Comparison of ENCODE assay signal across 13 cellular contexts in genomic region chr14:63926641-63927040, GRCh38.
A peak's percentile ranks its signal among the peaks of the same experiment; 100 is the strongest.
DNase-seq lines count a peak whose midpoint lies in the region; ATAC-seq and TF ChIP-seq lines count a peak whose summit lies in the region.
"Had no signal": no experiment of that assay in that cellular context is flagged by ENCODE, and none has a peak within 500 bp of the region (broad histone marks: within the 10 kb centered on the region; RNA-seq: fewer than 3 reads in every experiment).

No MANE protein-coding gene starts in this region.

- no peak for ATAC-seq in natural killer cell

- H3K36me3 Mint-ChIP-seq in activated naive CD4-positive, alpha-beta T cell treated with anti-CD3 and anti-CD28 coated beads, Interleukin-2, amount 50 U/mL, for 24 hours = peaks cover 26% of the 10 kb centered on the region
- H3K36me3 Mint-ChIP-seq in CD4-positive, alpha-beta memory T cell = peaks cover 35 to 42% of the 10 kb centered on the region in 2 donors
- no peaks in the 10 kb centered on the region for H3K36me3 Mint-ChIP-seq in natural killer cell
- peaks cover 33% of the 10 kb centered on the region for H3K36me3 Mint-ChIP-seq in activated CD4-positive, alpha-beta T cell treated with anti-CD3 and anti-CD28 coated beads, Interleukin-2, amount 10 ng/mL, durations not matched to agents 24 days and 14 days (ENCODE audit: low read depth)

- no peaks in the 10 kb centered on the region for H3K9me3 Mint-ChIP-seq in activated naive CD4-positive, alpha-beta T cell treated with anti-CD3 and anti-CD28 coated beads, Interleukin-2, amount 50 U/mL, for 24 hours
- H3K9me3 Mint-ChIP-seq in CD4-positive, alpha-beta memory T cell = peaks cover 0 to 7% (median 0%) of the 10 kb centered on the region in 8 donors
- H3K9me3 Mint-ChIP-seq in natural killer cell = no peaks in the 10 kb centered on the region
- peaks cover 8% of the 10 kb centered on the region for H3K9me3 Mint-ChIP-seq in activated CD4-positive, alpha-beta T cell treated with anti-CD3 and anti-CD28 coated beads, Interleukin-2, amount 10 ng/mL, durations not matched to agents 24 days and 14 days
- H3K9me3 Mint-ChIP-seq: H9 had no signal

- H3K36me3 ChIP-seq in CD4-positive, alpha-beta memory T cell (ENCODE audit: insufficient read depth, low read length) = peaks cover 2% of the 10 kb centered on the region
- H3K36me3 ChIP-seq in HEK293 (ENCODE audit: control insufficient read depth in 2 of 2, insufficient read depth in 1 of 2, low read length in 2 of 2) = no peaks in the 10 kb centered on the region; a peak in 1 of 3 replicates

- intact Hi-C loops in CD4-positive, alpha-beta memory T cell (cut with micrococcal nuclease) = no loop called here
- intact Hi-C loops in natural killer cell (cut with micrococcal nuclease) = no loop called here
- intact Hi-C loops in activated CD4-positive, alpha-beta T cell treated with anti-CD3 and anti-CD28 coated beads, Interleukin-2, amount 10 ng/mL, durations not matched to agents 24 days and 14 days (cut with micrococcal nuclease) = no loop called here

- CTCF ChIA-PET in CD4-positive, alpha-beta memory T cell (lab: Charles Lee; ENCODE audit: partially characterized antibody) = interaction anchor here (0.6 to 1.4 kb wide), 3 partner anchors 17 to 74 kb away, joined by 3 read pairs; partner anchors contain the start of gene SYNE2
- CTCF ChIA-PET in HEK293 (lab: Yijun Ruan, JAX) = interaction anchor here (0.7 kb wide), 1 partner anchor 408 kb away, joined by 4 read pairs; no protein-coding TSS in a partner anchor

- POLR2A ChIA-PET in CD4-positive, alpha-beta memory T cell (lab: Charles Lee; ENCODE audit: partially characterized antibody) = interaction anchor here (0.7 to 1.1 kb wide), 2 partner anchors 19 to 73 kb away, joined by 3 read pairs; no protein-coding TSS in a partner anchor
- POLR2A ChIA-PET in HEK293 (lab: Yijun Ruan, JAX) = no interaction called here

- peaks cover 20% of the 10 kb centered on the region for H3K4me1 ChIP-seq in CD4-positive, alpha-beta memory T cell (ENCODE audit: insufficient read depth, low read length)
- peaks cover 5% of the 10 kb centered on the region; the same call in 1 of the 2 replicates for H3K4me1 ChIP-seq in HEK293 (ENCODE audit: control insufficient read depth, insufficient read depth, low read length)
- H3K4me1 ChIP-seq: BLaER1 treated with 17β-estradiol and CSF1 and Interleukin-3, amounts not matched to agents 10 nM and 100 nM had no signal

- no peak for TF ChIP-seq CTCF in HEK293 (tag by site-specific recombination; IDR thresholded peaks at IDR 0.05)
- no peak for TF ChIP-seq CTCF in natural killer cell (IDR thresholded peaks at IDR 0.05)

- no peak for DNase-seq in activated naive CD4-positive, alpha-beta T cell treated with Interleukin-2 at 50 U/mL for 16 hours
- no peak for DNase-seq in CD4-positive, alpha-beta memory T cell
- DNase-seq in natural killer cell (no peak), hepatic stellate cell (ENCODE audit: low spot score) (no peak), hippocampal formation (lab: John Stamatoyannopoulos, UW) (no peak)
- no peak for DNase-seq in activated CD4-positive, alpha-beta T cell treated with anti-CD3 and anti-CD28 coated beads, Interleukin-2, amount 10 ng/mL, durations not matched to agents 24 days and 14 days
- DNase-seq: CD8-positive, alpha-beta memory T cell; COR-L47; H9 had no signal

- peaks cover 25% of the 10 kb centered on the region for H3K4me1 Mint-ChIP-seq in activated naive CD4-positive, alpha-beta T cell treated with anti-CD3 and anti-CD28 coated beads, Interleukin-2, amount 50 U/mL, for 24 hours
- peaks cover 21 to 43% (median 36%) of the 10 kb centered on the region in 4 donors for H3K4me1 Mint-ChIP-seq in CD4-positive, alpha-beta memory T cell
- H3K4me1 Mint-ChIP-seq in natural killer cell = peaks cover 36 to 39% of the 10 kb centered on the region in 2 donors
- no peaks in the 10 kb centered on the region for H3K4me1 Mint-ChIP-seq in activated CD4-positive, alpha-beta T cell treated with anti-CD3 and anti-CD28 coated beads, Interleukin-2, amount 10 ng/mL, durations not matched to agents 24 days and 14 days
- H3K4me1 Mint-ChIP-seq: B cell had no signal

- no peaks in the 10 kb centered on the region for H3K9me3 ChIP-seq in CD4-positive, alpha-beta memory T cell (ENCODE audit: control insufficient read depth in 1 of 2, low read length in 2 of 2)
- H3K9me3 ChIP-seq in HEK293 (ENCODE audit: control insufficient read depth, insufficient read depth, low read depth, low read length) = no peaks in the 10 kb centered on the region; the same call in 1 of the 2 replicates

- H3K4me3 Mint-ChIP-seq in activated naive CD4-positive, alpha-beta T cell treated with anti-CD3 and anti-CD28 coated beads, Interleukin-2, amount 50 U/mL, for 24 hours = no peak overlapping the region
- peak overlapping the region in 1 of 8 donors; percentile 35 for H3K4me3 Mint-ChIP-seq in CD4-positive, alpha-beta memory T cell
- H3K4me3 Mint-ChIP-seq in natural killer cell = no peak overlapping the region
- H3K4me3 Mint-ChIP-seq in activated CD4-positive, alpha-beta T cell treated with anti-CD3 and anti-CD28 coated beads, Interleukin-2, amount 10 ng/mL, durations not matched to agents 24 days and 14 days = no peak overlapping the region
- H3K4me3 Mint-ChIP-seq: B cell, H9 had no signal

- peak overlapping the region; percentile 39 for H3K27ac Mint-ChIP-seq in activated naive CD4-positive, alpha-beta T cell treated with anti-CD3 and anti-CD28 coated beads, Interleukin-2, amount 50 U/mL, for 24 hours
- peak overlapping the region in 5 of 7 donors; percentile 5 to 57 (median 31) for H3K27ac Mint-ChIP-seq in CD4-positive, alpha-beta memory T cell
- H3K27ac Mint-ChIP-seq in natural killer cell = peak overlapping the region; percentile 26 to 72
- no peak overlapping the region for H3K27ac Mint-ChIP-seq in activated CD4-positive, alpha-beta T cell treated with anti-CD3 and anti-CD28 coated beads, Interleukin-2, amount 10 ng/mL, durations not matched to agents 24 days and 14 days
- H3K27ac Mint-ChIP-seq: B cell had no signal

- H3K27ac ChIP-seq in CD4-positive, alpha-beta memory T cell (ENCODE audit: low read depth, low read length) = no peak overlapping the region
- H3K27ac ChIP-seq in HEK293 (ENCODE audit: extremely low read depth, low read depth, low read length) = no peak overlapping the region
- H3K27ac ChIP-seq: BLaER1 treated with 17β-estradiol and CSF1 and Interleukin-3, amounts not matched to agents 10 nM and 100 nM had no signal

- H3K27me3 ChIP-seq in CD4-positive, alpha-beta memory T cell (ENCODE audit: insufficient read depth, low read length) = no peaks in the 10 kb centered on the region
- H3K27me3 ChIP-seq: BLaER1 treated with 17β-estradiol and CSF1 and Interleukin-3, amounts not matched to agents 10 nM and 100 nM had no signal

- H3K4me3 ChIP-seq in CD4-positive, alpha-beta memory T cell (ENCODE audit: low read length in 2 of 2) = no peak overlapping the region
- no peak overlapping the region for H3K4me3 ChIP-seq in HEK293 (ENCODE audit: low read depth, low read length)
- H3K4me3 ChIP-seq: BLaER1 treated with 17β-estradiol and CSF1 and Interleukin-3, amounts not matched to agents 10 nM and 100 nM had no signal

- H3K27me3 Mint-ChIP-seq in activated naive CD4-positive, alpha-beta T cell treated with anti-CD3 and anti-CD28 coated beads, Interleukin-2, amount 50 U/mL, for 24 hours = no peaks in the 10 kb centered on the region
- H3K27me3 Mint-ChIP-seq in CD4-positive, alpha-beta memory T cell = no peaks in the 10 kb centered on the region
- no peaks in the 10 kb centered on the region for H3K27me3 Mint-ChIP-seq in natural killer cell (ENCODE audit: low read depth in 2 of 2)
- H3K27me3 Mint-ChIP-seq in activated CD4-positive, alpha-beta T cell treated with anti-CD3 and anti-CD28 coated beads, Interleukin-2, amount 10 ng/mL, durations not matched to agents 24 days and 14 days = no peaks in the 10 kb centered on the region
- H3K27me3 Mint-ChIP-seq: B cell; CD8-positive, alpha-beta memory T cell had no signal

TF ChIP-seq in HEK293, 187 proteins besides CTCF, POLR2A, EP300 and RAD21:
- TF ChIP-seq KLF17 (tag by site-specific recombination; IDR thresholded peaks at IDR 0.05) (no peak), MZF1 (tag by site-specific recombination; IDR thresholded peaks at IDR 0.05; ENCODE audit: borderline replicate concordance) (no peak), ZSCAN16 (tag by site-specific recombination; IDR thresholded peaks at IDR 0.05) (no peak), KLF1 (tag by site-specific recombination; IDR thresholded peaks at IDR 0.05) (peak; percentile 31; the same call in 1 of the 2 replicates), ZNF175 (tag by site-specific recombination; IDR thresholded peaks at IDR 0.05) (no peak)
